In the genomic region with DNA sequence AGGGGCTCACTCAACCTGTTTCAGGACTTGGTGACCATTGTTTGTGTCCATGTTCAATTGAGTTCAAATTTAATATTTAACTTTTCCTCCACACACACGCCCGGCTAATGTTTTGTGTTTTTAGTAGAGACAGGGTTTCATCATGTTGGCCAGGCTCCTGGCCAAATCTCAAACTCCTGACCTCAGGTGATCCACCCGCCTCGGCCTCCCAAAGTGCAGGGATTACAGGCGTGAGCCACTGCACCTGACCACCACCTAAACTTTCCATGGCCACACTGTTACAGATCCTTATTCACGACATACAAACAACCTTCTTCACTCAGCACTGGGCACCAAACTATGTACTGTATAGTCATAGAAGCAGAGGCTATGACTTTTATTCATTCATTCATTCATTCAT, we compare ENCODE assay signal across 1 cellular context. TPM values are rescaled to one million over a fixed set of nuclear protein-coding genes. Genes with fewer than 3 reads are reported as not detected.
"Had no signal": no experiment of that assay in that cellular context is flagged by ENCODE, and none has a peak within 500 bp of the region (broad histone marks: within the 10 kb centered on the region; RNA-seq: fewer than 3 reads in every experiment).

No MANE protein-coding gene starts in this region.

RNA-seq across cellular contexts. Expression of gene LIMS3, which starts 4.3 kb away (rescaled TPM):
- total RNA-seq: renal cortical epithelial cell had no signal
